In the genomic region with DNA sequence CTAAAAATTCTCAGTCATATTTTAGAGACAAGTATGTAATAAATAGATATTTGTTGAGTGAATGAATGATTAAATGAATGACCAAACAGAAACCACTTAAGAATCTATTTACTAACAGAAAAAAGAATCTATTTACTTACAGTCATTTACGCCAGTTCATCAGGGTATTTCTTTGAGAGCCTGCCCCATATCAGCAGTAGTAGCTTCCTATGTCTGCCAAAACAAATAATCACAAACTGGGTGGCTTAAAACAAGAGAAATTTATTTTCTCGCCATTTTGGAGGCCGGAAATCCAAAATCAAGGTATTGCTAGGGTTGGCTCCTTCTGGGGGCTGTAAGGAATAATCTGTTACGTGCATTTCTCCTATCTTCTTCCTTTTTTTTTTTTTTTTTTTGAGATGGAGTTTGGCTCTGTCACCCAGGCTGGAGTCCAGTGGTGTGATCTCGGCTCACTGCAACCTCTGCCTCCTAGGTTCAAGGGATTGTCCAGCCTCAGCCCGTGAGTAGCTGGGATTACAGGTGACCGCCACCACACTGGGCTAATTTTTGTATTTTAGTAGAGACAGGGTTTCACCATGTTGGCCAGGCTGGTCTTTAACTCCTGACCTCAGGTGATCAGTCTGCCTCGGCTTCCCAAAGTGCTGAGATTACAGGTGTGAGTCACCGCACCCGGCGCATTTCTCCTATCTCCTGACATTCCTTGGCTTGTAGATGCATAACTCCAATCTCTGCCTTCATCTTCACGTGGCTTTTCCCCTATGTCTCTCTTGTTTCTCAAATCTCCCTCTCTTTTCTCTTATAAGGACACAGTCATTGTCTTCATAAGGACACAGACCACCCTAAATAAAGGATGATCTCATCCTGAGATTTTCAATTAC, we compare ENCODE assay signal across 18 cellular contexts.
DNase-seq lines count a peak whose midpoint lies in the region; ATAC-seq, FAIRE-seq and TF ChIP-seq lines count a peak whose summit lies in the region.
"Had no signal": no experiment of that assay in that cellular context is flagged by ENCODE, and none has a peak within 500 bp of the region (broad histone marks: within the 10 kb centered on the region; RNA-seq: fewer than 3 reads in every experiment).

No MANE protein-coding gene starts in this region.

- no peak overlapping the region for H3K4ac ChIP-seq in mesendoderm (ENCODE audit: low read depth, low read length)

- intact Hi-C loops in MCF 10A (cut with micrococcal nuclease) (no loop called here), mammary epithelial cell (cut with micrococcal nuclease) (no loop called here)

- BruUV-seq in MCF 10A (replicated peaks; lab: Mats Ljungman, UMichigan) (no TSS peak), mammary epithelial cell (replicated peaks; lab: Mats Ljungman, UMichigan) (no TSS peak)

- no peak for TF ChIP-seq CTCF in MCF 10A (IDR thresholded peaks at IDR 0.05; ENCODE audit: unreplicated experiment)
- no peak for TF ChIP-seq CTCF in mammary epithelial cell (conservative IDR thresholded peaks at IDR 0.05 in 1 of 2, IDR thresholded peaks at IDR 0.05 in 1 of 2; ENCODE audit: extremely low read depth in 1 of 2, insufficient read depth in 1 of 2, low read depth in 1 of 2, low read length in 2 of 2)
- TF ChIP-seq CTCF in astrocyte (IDR thresholded peaks at IDR 0.05; ENCODE audit: insufficient read depth, low read depth, low read length): no peak

- 90% methylated on average over 8 of the region's 12 CpGs for WGBS in mammary epithelial cell (ENCODE audit: low coverage, missing lambda C conversion rate)
- no CpG with 5 or more reads among the region's 12 CpGs for WGBS in mesendoderm (ENCODE audit: extremely low coverage, insufficient coverage, low lambda C conversion rate)

- no peak for FAIRE-seq in astrocyte (lab: Jason Lieb, UNC)
- FAIRE-seq: A204.1, H54 had no signal

- H2BK120ac ChIP-seq in mesendoderm (ENCODE audit: low read depth, low read length): no peak overlapping the region

- H3K27me3 ChIP-seq in mammary epithelial cell (ENCODE audit: insufficient read depth, low read length): no peaks in the 10 kb centered on the region
- H3K27me3 ChIP-seq in astrocyte (ENCODE audit: insufficient read depth, low read length): no peaks in the 10 kb centered on the region
- no peaks in the 10 kb centered on the region for H3K27me3 ChIP-seq in mesendoderm (ENCODE audit: insufficient read depth, low read length, poor library complexity)
- H3K27me3 ChIP-seq: SJSA1 had no signal

- DNase-seq in MCF 10A (ENCODE audit: unreplicated experiment): no peak
- DNase-seq in mammary epithelial cell: no peak
- DNase-seq in astrocyte (ENCODE audit: low read depth): no peak
- peak; percentile 16 for DNase-seq in mesendoderm
- DNase-seq in GM19240 (ENCODE audit: insufficient read length, low spot score): no peak
- DNase-seq in stimulated activated CD8-positive, alpha-beta memory T cell treated with anti-CD3 and anti-CD28 coated beads, Interleukin-4, amount 100 ng/mL, for 48 hours: no peak
- DNase-seq: GDM1, NCI-H1092 treated with DMSO at 0.1 percent for 48 hours, NCI-H1436 treated with DMSO at 0.1 percent for 48 hours, NCI-H1930, NCI-H510A had no signal

- H3K4me3 ChIP-seq in mammary epithelial cell (replicated peaks in 1 of 3; ENCODE audit: insufficient read depth in 1 of 3, low read depth in 2 of 3, low read length in 3 of 3) (no peak overlapping the region), astrocyte (ENCODE audit: insufficient read depth, low read depth, low read length) (no peak overlapping the region), mesendoderm (ENCODE audit: low read length) (no peak overlapping the region)
- H3K4me3 ChIP-seq: SJSA1 had no signal

- H3K36me3 ChIP-seq in mammary epithelial cell (ENCODE audit: insufficient read depth, low read length): no peaks in the 10 kb centered on the region
- no peaks in the 10 kb centered on the region for H3K36me3 ChIP-seq in astrocyte (ENCODE audit: insufficient read depth, low read length)
- no peaks in the 10 kb centered on the region for H3K36me3 ChIP-seq in mesendoderm (ENCODE audit: control insufficient read depth, insufficient read depth, low read length)
- H3K36me3 ChIP-seq: SJSA1 had no signal

- no peak overlapping the region for H4K8ac ChIP-seq in mesendoderm (ENCODE audit: low read depth, low read length)

- no peak overlapping the region for H3K18ac ChIP-seq in mesendoderm (ENCODE audit: low read length)

- POLR2A ChIA-PET in MCF 10A (lab: Yijun Ruan, JAX): interaction anchor here (0.6 kb wide), 1 partner anchor 39 kb away, joined by 3 read pairs; no protein-coding TSS in a partner anchor

- no peak overlapping the region for H2BK5ac ChIP-seq in mesendoderm (ENCODE audit: low read length)

- peaks cover 10% of the 10 kb centered on the region for H3K4me1 ChIP-seq in mammary epithelial cell (ENCODE audit: insufficient read depth, low read length)
- H3K4me1 ChIP-seq in astrocyte (ENCODE audit: insufficient read depth, low read length): peaks cover 3% of the 10 kb centered on the region
- H3K4me1 ChIP-seq in mesendoderm (ENCODE audit: control insufficient read depth, low read depth, low read length): no peaks in the 10 kb centered on the region

- dilution Hi-C loops in mammary epithelial cell (cut with HindIII; ENCODE audit: low sequenced_read_pairs): no loop called here

- H3K27me3 Mint-ChIP-seq in MCF 10A (ENCODE audit: insufficient read depth, unreplicated experiment) (no peaks in the 10 kb centered on the region), astrocyte (ENCODE audit: low read depth, unreplicated experiment) (no peaks in the 10 kb centered on the region)

- H3K4me3 Mint-ChIP-seq in MCF 10A (ENCODE audit: unreplicated experiment) (no peak overlapping the region), astrocyte (ENCODE audit: unreplicated experiment) (no peak overlapping the region)
- H3K4me3 Mint-ChIP-seq: B cell, CD14-positive monocyte had no signal

- CTCF ChIA-PET in MCF 10A (lab: Yijun Ruan, JAX) (no interaction called here), mammary epithelial cell (lab: Charles Lee; ENCODE audit: low non-redundant PET) (interaction anchor here (0.6 kb wide), 1 partner anchor 49 kb away, joined by 13 read pairs; no protein-coding TSS in a partner anchor)

- in situ Hi-C loops in mammary epithelial cell (cut with MboI; ENCODE audit: low sequenced_read_pairs in 2 of 2): no loop called here

- no peak overlapping the region for H2BK15ac ChIP-seq in mesendoderm (replicated peaks; ENCODE audit: low read depth)

- no peaks in the 10 kb centered on the region for H3K79me2 ChIP-seq in mammary epithelial cell (ENCODE audit: insufficient read depth, low read length)
- no peaks in the 10 kb centered on the region for H3K79me2 ChIP-seq in astrocyte (ENCODE audit: insufficient read depth, low read length)
- no peaks in the 10 kb centered on the region for H3K79me2 ChIP-seq in mesendoderm (ENCODE audit: control insufficient read depth, insufficient read depth, low read length)

- H4K20me1 ChIP-seq in mammary epithelial cell (ENCODE audit: insufficient read depth, low read length): no peaks in the 10 kb centered on the region
- H4K20me1 ChIP-seq in astrocyte (ENCODE audit: insufficient read depth, low read length): no peaks in the 10 kb centered on the region

- no peak overlapping the region for H3K4me2 ChIP-seq in mammary epithelial cell (ENCODE audit: insufficient read depth, low read depth, low read length)
- no peak overlapping the region for H3K4me2 ChIP-seq in astrocyte (ENCODE audit: low read length)
- no peak overlapping the region for H3K4me2 ChIP-seq in mesendoderm (ENCODE audit: low read length)

- H2AFZ ChIP-seq in mammary epithelial cell (ENCODE audit: low read depth, low read length): no peak overlapping the region
- H2AFZ ChIP-seq in astrocyte (ENCODE audit: low read depth, low read length): no peak overlapping the region

- no peak for ATAC-seq in HG03442 (IDR thresholded peaks at IDR 0.05; ENCODE audit: unreplicated experiment)
- ATAC-seq: Right ventricle myocardium inferior had no signal

- H3K9me3 ChIP-seq in mammary epithelial cell (replicated peaks; ENCODE audit: insufficient read depth, low read length): no peaks in the 10 kb centered on the region
- no peaks in the 10 kb centered on the region for H3K9me3 ChIP-seq in astrocyte (ENCODE audit: insufficient read depth, low read depth, low read length)
- H3K9me3 ChIP-seq: SJSA1 had no signal

- H3K23ac ChIP-seq in mesendoderm (ENCODE audit: low read length): no peak overlapping the region

- H3K4me1 Mint-ChIP-seq in MCF 10A (ENCODE audit: insufficient read depth, unreplicated experiment) (peaks cover 12% of the 10 kb centered on the region), astrocyte (ENCODE audit: low read depth, unreplicated experiment) (peaks cover 27% of the 10 kb centered on the region)
- H3K4me1 Mint-ChIP-seq: B cell had no signal

- no peak overlapping the region for H3K56ac ChIP-seq in mesendoderm (ENCODE audit: low read length)

- H3K27ac Mint-ChIP-seq in MCF 10A (ENCODE audit: low read depth, unreplicated experiment): peak overlapping the region; percentile 59
- peak overlapping the region; percentile 75 for H3K27ac Mint-ChIP-seq in astrocyte (ENCODE audit: unreplicated experiment)
- H3K27ac Mint-ChIP-seq: B cell, CD14-positive monocyte had no signal

- H3K79me1 ChIP-seq in mesendoderm (ENCODE audit: low read length): no peaks in the 10 kb centered on the region

- H3K9ac ChIP-seq in mammary epithelial cell (ENCODE audit: insufficient read depth, low read length): no peak overlapping the region
- no peak overlapping the region for H3K9ac ChIP-seq in astrocyte (ENCODE audit: low read length)
- no peak overlapping the region for H3K9ac ChIP-seq in mesendoderm (ENCODE audit: low read length)

- H3K9me3 Mint-ChIP-seq in MCF 10A (ENCODE audit: unreplicated experiment) (no peaks in the 10 kb centered on the region), astrocyte (ENCODE audit: unreplicated experiment) (no peaks in the 10 kb centered on the region)
- H3K9me3 Mint-ChIP-seq: CD14-positive monocyte had no signal

- H3K36me3 Mint-ChIP-seq in MCF 10A (ENCODE audit: insufficient read depth, unreplicated experiment) (no peaks in the 10 kb centered on the region), astrocyte (ENCODE audit: low read depth, unreplicated experiment) (no peaks in the 10 kb centered on the region)
- H3K36me3 Mint-ChIP-seq: CD14-positive monocyte had no signal

- no peak overlapping the region for H2AK5ac ChIP-seq in mesendoderm (ENCODE audit: low read length)

- no peak overlapping the region for H4K5ac ChIP-seq in mesendoderm (ENCODE audit: low read length)

- H3K27ac ChIP-seq in mammary epithelial cell (ENCODE audit: insufficient read depth, low read depth, low read length) (no peak overlapping the region), astrocyte (ENCODE audit: low read depth, low read length) (no peak overlapping the region), mesendoderm (ENCODE audit: low read depth, low read length) (no peak overlapping the region)
- H3K27ac ChIP-seq: SJSA1 had no signal
